Comparison of ENCODE assay signal across 29 cellular contexts in the genomic region with DNA sequence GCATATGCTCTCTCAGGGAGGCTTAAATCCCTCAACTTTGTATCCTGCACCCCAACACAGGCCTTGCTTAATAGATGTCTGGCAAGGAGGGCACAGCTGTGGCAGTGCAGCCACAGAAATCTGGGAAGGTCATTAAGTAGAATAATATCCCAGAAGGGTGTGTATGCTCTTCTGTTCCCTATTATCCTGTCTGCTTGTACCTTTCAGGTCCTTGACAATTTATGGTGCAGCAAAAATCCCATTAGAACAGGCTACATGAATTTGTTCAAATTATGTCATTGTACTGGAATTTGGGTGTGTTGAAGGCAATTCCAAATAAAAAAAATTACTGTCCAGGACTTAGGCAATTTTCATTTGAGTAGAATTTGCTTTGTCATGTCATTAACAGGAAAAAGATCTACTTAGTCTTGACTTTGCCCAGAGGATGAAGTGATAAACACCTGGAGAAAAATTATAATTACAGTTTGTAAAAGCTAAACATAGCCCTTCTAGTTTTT.
DNase-seq lines count a peak whose midpoint lies in the region; ATAC-seq and TF ChIP-seq lines count a peak whose summit lies in the region.
"Had no signal": no experiment of that assay in that cellular context is flagged by ENCODE, and none has a peak within 500 bp of the region (broad histone marks: within the 10 kb centered on the region; RNA-seq: fewer than 3 reads in every experiment).

No MANE protein-coding gene starts in this region.

- H3K36me3 Mint-ChIP-seq in endothelial cell (ENCODE audit: low read depth, unreplicated experiment): no peaks in the 10 kb centered on the region
- no peaks in the 10 kb centered on the region for H3K36me3 Mint-ChIP-seq in activated CD4-positive, alpha-beta T cell treated with anti-CD3 and anti-CD28 coated beads, Interleukin-2, amount 10 ng/mL, durations not matched to agents 24 days and 14 days (ENCODE audit: low read depth)
- H3K36me3 Mint-ChIP-seq: natural killer cell had no signal

- peak; percentile 65 for DNase-seq in Caki2 (ENCODE audit: low read depth)
- no peak for DNase-seq in RWPE1 (ENCODE audit: low spot score)
- DNase-seq in epithelial cell of esophagus (ENCODE audit: low read depth): peak; percentile 4
- no peak for DNase-seq in sciatic nerve (ENCODE audit: low spot score)
- no peak for DNase-seq in adrenal gland
- DNase-seq in endothelial cell (ENCODE audit: low spot score): no peak
- no peak for DNase-seq in activated CD4-positive, alpha-beta T cell treated with anti-CD3 and anti-CD28 coated beads, Interleukin-2, amount 10 ng/mL, durations not matched to agents 24 days and 14 days
- DNase-seq: activated CD4-positive, alpha-beta T cell treated with anti-CD3 and anti-CD28 coated beads for 4 hours; activated gamma-delta T cell; activated T-cell treated with anti-CD3 and anti-CD28 coated beads, Interleukin-2, amount 50 U/mL, for 1 hour; Caco-2; cortex of kidney; DMS79; endodermal cell; esophagus squamous epithelium; HCEC 1CT; left ventricle myocardium inferior; MG63; natural killer cell; NCI-H1417; NCI-H2029 treated with DMSO at 0.1 percent for 48 hours; NCI-H2227 treated with DMSO at 0.1 percent for 48 hours; SK-N-SH; stimulated activated CD8-positive, alpha-beta memory T cell treated with anti-CD3 and anti-CD28 coated beads, Interleukin-4, amount 100 ng/mL, for 48 hours; T-helper 17 cell; transverse colon had no signal

- no peak overlapping the region for H3K4me3 ChIP-seq in epithelial cell of esophagus (ENCODE audit: low read length)
- no peak overlapping the region for H3K4me3 ChIP-seq in adrenal gland
- H3K4me3 ChIP-seq: esophagus squamous epithelium, left ventricle myocardium inferior, MG63, skin epidermis, transverse colon had no signal

- H3K4me3 Mint-ChIP-seq in endothelial cell (ENCODE audit: unreplicated experiment): no peak overlapping the region
- no peak overlapping the region for H3K4me3 Mint-ChIP-seq in activated CD4-positive, alpha-beta T cell treated with anti-CD3 and anti-CD28 coated beads, Interleukin-2, amount 10 ng/mL, durations not matched to agents 24 days and 14 days
- H3K4me3 Mint-ChIP-seq: endodermal cell, natural killer cell, T-helper 17 cell had no signal

- H3K9me3 ChIP-seq in adrenal gland (replicated peaks in 1 of 3): no peaks in the 10 kb centered on the region
- H3K9me3 ChIP-seq: Caco-2, esophagus squamous epithelium, left ventricle myocardium inferior, MG63, SK-N-SH, transverse colon had no signal

- TF ChIP-seq CTCF in RWPE1 (conservative IDR thresholded peaks at IDR 0.05; ENCODE audit: low read depth): no peak
- TF ChIP-seq CTCF in epithelial cell of esophagus (IDR thresholded peaks at IDR 0.05; ENCODE audit: insufficient read depth, low read depth, low read length, missing control alignments): no peak
- TF ChIP-seq CTCF in adrenal gland (IDR thresholded peaks at IDR 0.05): no peak
- no peak for TF ChIP-seq CTCF in endothelial cell (IDR thresholded peaks at IDR 0.05; ENCODE audit: unreplicated experiment)

- ATAC-seq in sciatic nerve: peak; percentile 73
- ATAC-seq in HG02885 (IDR thresholded peaks at IDR 0.05; ENCODE audit: poor library complexity, unreplicated experiment): no peak
- ATAC-seq: natural killer cell, T-helper 17 cell had no signal

- no peaks in the 10 kb centered on the region for H3K27me3 ChIP-seq in adrenal gland
- H3K27me3 ChIP-seq: esophagus squamous epithelium, MG63, transverse colon had no signal

- H3K27me3 Mint-ChIP-seq in endothelial cell (ENCODE audit: unreplicated experiment): no peaks in the 10 kb centered on the region
- no peaks in the 10 kb centered on the region for H3K27me3 Mint-ChIP-seq in activated CD4-positive, alpha-beta T cell treated with anti-CD3 and anti-CD28 coated beads, Interleukin-2, amount 10 ng/mL, durations not matched to agents 24 days and 14 days
- H3K27me3 Mint-ChIP-seq: T-helper 17 cell had no signal

- H3K27ac Mint-ChIP-seq in endothelial cell (ENCODE audit: unreplicated experiment): no peak overlapping the region
- no peak overlapping the region for H3K27ac Mint-ChIP-seq in activated CD4-positive, alpha-beta T cell treated with anti-CD3 and anti-CD28 coated beads, Interleukin-2, amount 10 ng/mL, durations not matched to agents 24 days and 14 days
- H3K27ac Mint-ChIP-seq: endodermal cell, natural killer cell, T-helper 17 cell had no signal

- no peaks in the 10 kb centered on the region for H3K4me1 Mint-ChIP-seq in endothelial cell (ENCODE audit: unreplicated experiment)
- no peaks in the 10 kb centered on the region for H3K4me1 Mint-ChIP-seq in activated CD4-positive, alpha-beta T cell treated with anti-CD3 and anti-CD28 coated beads, Interleukin-2, amount 10 ng/mL, durations not matched to agents 24 days and 14 days
- H3K4me1 Mint-ChIP-seq: endodermal cell, natural killer cell, T-helper 17 cell had no signal

- no peaks in the 10 kb centered on the region for H3K9me3 Mint-ChIP-seq in endothelial cell (ENCODE audit: unreplicated experiment)
- H3K9me3 Mint-ChIP-seq in activated CD4-positive, alpha-beta T cell treated with anti-CD3 and anti-CD28 coated beads, Interleukin-2, amount 10 ng/mL, durations not matched to agents 24 days and 14 days: no peaks in the 10 kb centered on the region
- H3K9me3 Mint-ChIP-seq: natural killer cell had no signal

- no peaks in the 10 kb centered on the region for H3K36me3 ChIP-seq in adrenal gland (replicated peaks in 1 of 2)
- H3K36me3 ChIP-seq: esophagus squamous epithelium, left ventricle myocardium inferior, MG63, transverse colon had no signal

- TF ChIP-seq POLR2A in adrenal gland (IDR thresholded peaks at IDR 0.05): no peak

- in situ Hi-C loops in Caki2 (cut with HindIII; ENCODE audit: low pct_unique_long_range_greater_than_20kb, low sequenced_read_pairs): no loop called here

- intact Hi-C loops in sciatic nerve (cut with DNase I): no loop called here
- intact Hi-C loops in adrenal gland (cut with DNase I): no loop called here
- intact Hi-C loops in activated CD4-positive, alpha-beta T cell treated with anti-CD3 and anti-CD28 coated beads, Interleukin-2, amount 10 ng/mL, durations not matched to agents 24 days and 14 days (cut with micrococcal nuclease): no loop called here

- H3K27ac ChIP-seq in RWPE1 (peak overlapping the region; percentile 73), adrenal gland (no peak overlapping the region)
- H3K27ac ChIP-seq: C4-2B, esophagus squamous epithelium, left ventricle myocardium inferior, skin epidermis, transverse colon had no signal

- CTCF ChIA-PET in RWPE1 (lab: Yijun Ruan, JAX): no interaction called here

- H3K4me1 ChIP-seq in adrenal gland (replicated peaks in 1 of 2): no peaks in the 10 kb centered on the region
- H3K4me1 ChIP-seq: Caco-2, esophagus squamous epithelium, left ventricle myocardium inferior, transverse colon had no signal

- POLR2A ChIA-PET in RWPE1 (lab: Yijun Ruan, JAX; ENCODE audit: low non-redundant PET): no interaction called here

Comparison
In these comparisons a context has a peak if more than half of its experiments do, and no peak if none do; other contexts are left out.
1. DNase-seq: peak in Caki2 (single experiment) and epithelial cell of esophagus (single experiment); none in RWPE1 (single experiment), sciatic nerve (single experiment), adrenal gland (0 of 7), endothelial cell (single experiment) and activated CD4-positive, alpha-beta T cell treated with anti-CD3 and anti-CD28 coated beads, Interleukin-2, amount 10 ng/mL, durations not matched to agents 24 days and 14 days (single experiment).